In the genomic region with DNA sequence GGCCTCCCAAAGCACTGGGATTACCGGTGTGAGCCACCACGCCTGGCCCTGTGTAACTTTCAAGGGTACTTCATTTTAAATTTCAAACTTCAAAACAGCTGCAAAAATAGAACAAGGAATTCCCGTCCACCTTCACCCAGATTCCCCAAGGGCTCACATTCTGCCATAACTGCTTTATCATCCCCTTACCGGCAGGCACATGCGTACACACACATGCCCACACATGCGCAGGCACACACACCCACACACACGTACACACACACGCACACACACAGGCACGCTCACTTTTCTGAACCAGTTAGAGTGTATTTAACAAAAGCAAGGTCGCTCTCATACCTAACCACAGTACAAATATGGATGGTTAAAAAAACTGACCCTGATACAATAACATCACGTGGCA, we compare ENCODE assay signal across 23 cellular contexts. TPM values are rescaled to one million over a fixed set of nuclear protein-coding genes. Genes with fewer than 3 reads are reported as not detected.
DNase-seq lines count a peak whose midpoint lies in the region; ATAC-seq and TF ChIP-seq lines count a peak whose summit lies in the region.
"Had no signal": no experiment of that assay in that cellular context is flagged by ENCODE, and none has a peak within 500 bp of the region (broad histone marks: within the 10 kb centered on the region; RNA-seq: fewer than 3 reads in every experiment).

No MANE protein-coding gene starts in this region.

- H3K4me3 ChIP-seq in fibroblast of mammary gland (ENCODE audit: control insufficient read depth, low read depth, low read length) (no peak overlapping the region), Caco-2 (ENCODE audit: low read depth, low read length) (no peak overlapping the region), suprapubic skin (no peak overlapping the region)
- H3K4me3 ChIP-seq: ascending aorta had no signal

- POLR2A ChIA-PET in Caco-2 (lab: Charles Lee): no interaction called here

- no peaks in the 10 kb centered on the region for H3K4me1 Mint-ChIP-seq in Caco-2 (ENCODE audit: low read depth, unreplicated experiment)
- H3K4me1 Mint-ChIP-seq: CD14-positive monocyte had no signal

- BruUV-seq in Caco-2 (replicated peaks; lab: Mats Ljungman, UMichigan): no TSS peak

- TF ChIP-seq EP300 in suprapubic skin (IDR thresholded peaks at IDR 0.05): no peak

- H3K4me3 Mint-ChIP-seq in Caco-2 (ENCODE audit: unreplicated experiment): no peak overlapping the region
- H3K4me3 Mint-ChIP-seq: activated CD8-positive, alpha-beta T cell treated with anti-CD3 and anti-CD28 coated beads for 36 hours; CD14-positive monocyte; memory B cell had no signal

- TF ChIP-seq POLR2A in suprapubic skin (IDR thresholded peaks at IDR 0.05): no peak

- ATAC-seq in HG03025 (IDR thresholded peaks at IDR 0.05; ENCODE audit: low FRiP score, unreplicated experiment): no peak
- ATAC-seq: activated CD8-positive, alpha-beta T cell treated with anti-CD3 and anti-CD28 coated beads for 36 hours; HCT116; left cardiac atrium had no signal

- TF ChIP-seq CTCF in fibroblast of mammary gland (conservative IDR thresholded peaks at IDR 0.05; ENCODE audit: control insufficient read depth, insufficient read depth, low read depth, low read length): no peak
- no peak for TF ChIP-seq CTCF in Caco-2 (IDR thresholded peaks at IDR 0.05; ENCODE audit: insufficient read depth in 1 of 2, low read depth in 1 of 2, low read length in 1 of 2, severe bottlenecking in 1 of 2, unreplicated experiment in 1 of 2)
- TF ChIP-seq CTCF in suprapubic skin (IDR thresholded peaks at IDR 0.05): no peak

- H3K27me3 Mint-ChIP-seq in Caco-2 (ENCODE audit: insufficient read depth, unreplicated experiment): no peaks in the 10 kb centered on the region
- H3K27me3 Mint-ChIP-seq: activated CD8-positive, alpha-beta T cell treated with anti-CD3 and anti-CD28 coated beads for 36 hours; memory B cell had no signal

- H3K4me1 ChIP-seq in Caco-2: no peaks in the 10 kb centered on the region
- H3K4me1 ChIP-seq in suprapubic skin: peaks cover 10% of the 10 kb centered on the region
- H3K4me1 ChIP-seq: ascending aorta had no signal

- H3K36me3 ChIP-seq in Caco-2 (ENCODE audit: control insufficient read depth, insufficient read depth, low read length) (peaks cover 1% of the 10 kb centered on the region), suprapubic skin (peaks cover 52% of the 10 kb centered on the region)

- 55% methylated on average over 11 of the region's 11 CpGs for WGBS in suprapubic skin

- intact Hi-C loops in Caco-2 (cut with micrococcal nuclease; ENCODE audit: unreplicated experiment): no loop called here

- H3K36me3 Mint-ChIP-seq in Caco-2 (ENCODE audit: insufficient read depth, unreplicated experiment): peaks cover 29% of the 10 kb centered on the region

- no peaks in the 10 kb centered on the region for H3K9me3 Mint-ChIP-seq in Caco-2 (ENCODE audit: unreplicated experiment)
- H3K9me3 Mint-ChIP-seq: activated CD8-positive, alpha-beta T cell treated with anti-CD3 and anti-CD28 coated beads for 36 hours; CD14-positive monocyte; memory B cell had no signal

- DNase-seq in LHCN-M2 (ENCODE audit: low read depth) (peak; percentile 51), fibroblast of mammary gland (ENCODE audit: low read depth) (peak; percentile 9), putamen (ENCODE audit: low spot score) (peak; percentile 37), Caco-2 (no peak), suprapubic skin (ENCODE audit: low spot score in 2 of 2) (no peak)
- DNase-seq: activated CD4-positive, CD25-positive, alpha-beta regulatory T cell treated with anti-CD3 and anti-CD28 coated beads, Interleukin-2, amount 50 U/mL, for 72 hours; activated CD8-positive, alpha-beta T cell treated with anti-CD3 and anti-CD28 coated beads for 36 hours; activated naive CD4-positive, alpha-beta T cell treated with Interleukin-2 at 50 U/mL for 16 hours; activated T-cell treated with anti-CD3 and anti-CD28 coated beads, Interleukin-2, amount 50 U/mL, for 1 hour; cerebellar nuclear complex; effector CD8-positive, alpha-beta T cell; KBM-7; left cardiac atrium; MV-4-11; NCI-H446; OCI-M1; Right ventricle myocardium superior had no signal

- no peak overlapping the region for H3K27ac Mint-ChIP-seq in Caco-2 (ENCODE audit: unreplicated experiment)
- H3K27ac Mint-ChIP-seq: activated CD8-positive, alpha-beta T cell treated with anti-CD3 and anti-CD28 coated beads for 36 hours; memory B cell had no signal

- no peaks in the 10 kb centered on the region for H3K27me3 ChIP-seq in Caco-2 (replicated peaks; ENCODE audit: control insufficient read depth, insufficient read depth, low read length)
- H3K27me3 ChIP-seq in suprapubic skin: no peaks in the 10 kb centered on the region
- H3K27me3 ChIP-seq: ascending aorta had no signal

- peak overlapping the region; percentile 96 for H3K27ac ChIP-seq in angular gyrus (ENCODE audit: low read depth, low read length)
- H3K27ac ChIP-seq in suprapubic skin: no peak overlapping the region
- H3K27ac ChIP-seq: ascending aorta had no signal

- H3K9me3 ChIP-seq in Caco-2 (no peaks in the 10 kb centered on the region), suprapubic skin (no peaks in the 10 kb centered on the region)
- H3K9me3 ChIP-seq: ascending aorta had no signal

- CTCF ChIA-PET in Caco-2 (lab: Charles Lee): no interaction called here

RNA-seq across cellular contexts. Expression of a gene that starts 23.0 kb away (rescaled TPM):
- 0.29 and 1.2 TPM in 2 replicates for total RNA-seq in LHCN-M2 (2014; rRNA removed)
- 0.12 TPM for polyA plus RNA-seq in LHCN-M2 (2012)
- 0.28 and 0.41 TPM in 2 replicates for total RNA-seq in Caco-2 (2022)
- total RNA-seq in suprapubic skin: not detected
- total RNA-seq: activated CD8-positive, alpha-beta T cell treated with anti-CD3 and anti-CD28 coated beads for 36 hours; ascending aorta had no signal
- polyA plus RNA-seq: CD14-positive monocyte had no signal

RNA-seq across cellular contexts. Expression of a gene that starts 25.5 kb away (rescaled TPM):
- total RNA-seq in LHCN-M2 (2014; rRNA removed) (not detected in 2 replicates), Caco-2 (2022) (1.9 and 2.1 TPM in 2 replicates), suprapubic skin (not detected)
- not detected for polyA plus RNA-seq in LHCN-M2 (2012)
- total RNA-seq: activated CD8-positive, alpha-beta T cell treated with anti-CD3 and anti-CD28 coated beads for 36 hours; ascending aorta had no signal
- polyA plus RNA-seq: CD14-positive monocyte had no signal

RNA-seq across cellular contexts. Expression of a gene that starts 30.2 kb away (rescaled TPM):
- total RNA-seq in LHCN-M2 (2014; rRNA removed): 0.96 and 1.1 TPM in 2 replicates
- polyA plus RNA-seq in LHCN-M2 (2012): 0.52 TPM
- total RNA-seq in Caco-2 (2022): 5.3 and 8.9 TPM in 2 replicates
- total RNA-seq in suprapubic skin: 1 to 10 TPM in 1 of 4 donors, under 1 TPM in 3; 0.30 to 1.5 (median 0.59) TPM
- total RNA-seq: activated CD8-positive, alpha-beta T cell treated with anti-CD3 and anti-CD28 coated beads for 36 hours had no signal
- polyA plus RNA-seq: CD14-positive monocyte had no signal

RNA-seq across cellular contexts. Expression of a gene that starts 46.6 kb away (rescaled TPM):
- total RNA-seq in LHCN-M2 (2014; rRNA removed): 21.6 and 22.8 TPM in 2 replicates
- 9.9 TPM for polyA plus RNA-seq in LHCN-M2 (2012)
- 29.7 and 34.5 TPM in 2 replicates for total RNA-seq in Caco-2 (2022)
- total RNA-seq in suprapubic skin: 10 to 100 TPM; 34.3 to 38.4 (median 37.2) TPM

Comparison
In these comparisons a context has a peak if more than half of its experiments do, and no peak if none do; other contexts are left out.
1. DNase-seq: peak in LHCN-M2 (single experiment), fibroblast of mammary gland (single experiment) and putamen (single experiment); none in Caco-2 (0 of 2) and suprapubic skin (0 of 2).